ENCODE assay signal across 1 cellular context in the genomic region with DNA sequence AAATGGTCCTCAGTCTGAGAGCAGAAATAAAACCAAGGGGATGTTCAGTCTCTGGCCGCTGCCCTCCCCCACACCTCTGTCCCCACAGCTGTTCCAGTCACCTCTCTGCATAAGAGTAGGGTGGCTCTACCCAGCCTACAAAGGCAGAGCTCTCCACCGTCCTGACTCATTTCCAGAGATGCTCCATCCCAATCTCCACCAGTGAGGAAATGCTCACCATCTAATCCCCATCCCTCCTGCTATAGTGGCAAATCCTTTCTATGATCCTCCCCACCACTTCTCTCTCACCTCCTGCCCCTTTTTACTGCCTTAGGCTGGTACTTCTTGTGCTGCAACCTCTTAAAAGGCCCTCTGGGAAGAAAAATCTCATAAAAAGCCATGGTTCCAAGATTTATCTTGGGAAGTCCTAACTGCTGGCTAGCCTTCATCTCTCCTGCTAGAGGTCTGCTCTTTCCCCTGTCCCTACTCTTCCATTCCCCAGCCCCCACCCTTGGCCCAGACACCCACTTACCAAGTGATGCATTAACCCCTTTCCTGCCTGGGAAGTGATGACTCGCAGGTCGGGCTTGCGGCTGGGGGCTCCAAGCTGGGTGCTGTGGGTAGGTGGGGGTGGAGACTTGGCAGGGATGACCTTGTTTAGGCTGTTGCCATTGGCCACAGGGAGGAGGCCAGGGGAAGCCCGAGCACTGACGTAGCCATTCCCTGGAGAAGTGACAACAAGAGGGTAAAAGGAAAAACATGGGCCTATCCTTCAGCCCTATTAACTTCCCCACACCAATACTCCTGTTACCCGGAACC.
TF ChIP-seq lines count a peak whose summit lies in the region.

No MANE protein-coding gene starts in this region.

TF ChIP-seq in A549, 52 proteins besides CTCF, POLR2A, EP300 and RAD21 (continued from another document):
- TF ChIP-seq, protein P1, sequence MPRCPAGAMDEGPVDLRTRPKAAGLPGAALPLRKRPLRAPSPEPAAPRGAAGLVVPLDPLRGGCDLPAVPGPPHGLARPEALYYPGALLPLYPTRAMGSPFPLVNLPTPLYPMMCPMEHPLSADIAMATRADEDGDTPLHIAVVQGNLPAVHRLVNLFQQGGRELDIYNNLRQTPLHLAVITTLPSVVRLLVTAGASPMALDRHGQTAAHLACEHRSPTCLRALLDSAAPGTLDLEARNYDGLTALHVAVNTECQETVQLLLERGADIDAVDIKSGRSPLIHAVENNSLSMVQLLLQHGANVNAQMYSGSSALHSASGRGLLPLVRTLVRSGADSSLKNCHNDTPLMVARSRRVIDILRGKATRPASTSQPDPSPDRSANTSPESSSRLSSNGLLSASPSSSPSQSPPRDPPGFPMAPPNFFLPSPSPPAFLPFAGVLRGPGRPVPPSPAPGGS (IDR thresholded peaks at IDR 0.05), result no peak
- TF ChIP-seq ESRRA (IDR thresholded peaks at IDR 0.05; ENCODE audit: borderline replicate concordance, low read length) (no peak), BHLHE40 (IDR thresholded peaks at IDR 0.05; ENCODE audit: low read depth, low read length) (no peak), EHF (CRISPR knock-in tag; IDR thresholded peaks at IDR 0.05) (no peak)
